ENCODE assay signal across 1 cellular context in the genomic region with DNA sequence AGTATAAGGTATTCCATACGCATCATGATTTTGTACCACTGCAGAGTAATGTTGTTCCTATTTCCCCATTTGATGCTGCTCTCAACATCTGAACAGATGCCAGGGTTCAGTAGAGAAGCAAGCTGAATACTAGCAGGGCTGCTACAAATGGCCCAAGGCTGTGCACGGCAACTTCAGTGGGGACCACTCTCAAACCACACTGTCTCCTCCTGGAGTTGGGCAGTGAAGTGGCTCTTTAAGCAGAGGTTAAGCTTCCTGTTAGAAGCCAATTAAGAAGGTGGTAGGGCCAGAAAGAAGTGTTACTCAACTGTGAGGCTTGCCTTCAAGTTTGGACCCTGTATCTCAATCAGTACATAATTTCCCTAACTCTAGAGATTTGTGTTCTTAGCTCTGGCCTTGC.
TF ChIP-seq lines count a peak whose summit lies in the region.

No MANE protein-coding gene starts in this region.

TF ChIP-seq in HepG2, 621 proteins besides CTCF, POLR2A, EP300 and RAD21:
- TF ChIP-seq ZNF674 (CRISPR knock-in tag; IDR thresholded peaks at IDR 0.05; ENCODE audit: low read depth), result no peak
- 0 out of 2 replicates have a peak, but pooled peaks have one; percentile 8 for TF ChIP-seq HNF4A (CRISPR knock-in tag; IDR thresholded peaks at IDR 0.05)
- no peak for TF ChIP-seq BORCS8-MEF2B (CRISPR knock-in tag; IDR thresholded peaks at IDR 0.05)
- TF ChIP-seq HNRNPH1 (optimal IDR thresholded peaks at IDR 0.05; ENCODE audit: low read depth, low read length), result no peak
- TF ChIP-seq HNRNPUL1 (IDR thresholded peaks at IDR 0.05; ENCODE audit: low read depth, low read length), result no peak
- no peak for TF ChIP-seq NFYB (CRISPR knock-in tag; IDR thresholded peaks at IDR 0.05)
- TF ChIP-seq HMG20B (CRISPR knock-in tag; conservative IDR thresholded peaks at IDR 0.05), result no peak
- TF ChIP-seq, protein P1, sequence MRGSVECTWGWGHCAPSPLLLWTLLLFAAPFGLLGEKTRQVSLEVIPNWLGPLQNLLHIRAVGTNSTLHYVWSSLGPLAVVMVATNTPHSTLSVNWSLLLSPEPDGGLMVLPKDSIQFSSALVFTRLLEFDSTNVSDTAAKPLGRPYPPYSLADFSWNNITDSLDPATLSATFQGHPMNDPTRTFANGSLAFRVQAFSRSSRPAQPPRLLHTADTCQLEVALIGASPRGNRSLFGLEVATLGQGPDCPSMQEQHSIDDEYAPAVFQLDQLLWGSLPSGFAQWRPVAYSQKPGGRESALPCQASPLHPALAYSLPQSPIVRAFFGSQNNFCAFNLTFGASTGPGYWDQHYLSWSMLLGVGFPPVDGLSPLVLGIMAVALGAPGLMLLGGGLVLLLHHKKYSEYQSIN (CRISPR knock-in tag; IDR thresholded peaks at IDR 0.05; ENCODE audit: borderline replicate concordance), result no peak
